Comparison of ENCODE assay signal across 15 cellular contexts in the genomic region with DNA sequence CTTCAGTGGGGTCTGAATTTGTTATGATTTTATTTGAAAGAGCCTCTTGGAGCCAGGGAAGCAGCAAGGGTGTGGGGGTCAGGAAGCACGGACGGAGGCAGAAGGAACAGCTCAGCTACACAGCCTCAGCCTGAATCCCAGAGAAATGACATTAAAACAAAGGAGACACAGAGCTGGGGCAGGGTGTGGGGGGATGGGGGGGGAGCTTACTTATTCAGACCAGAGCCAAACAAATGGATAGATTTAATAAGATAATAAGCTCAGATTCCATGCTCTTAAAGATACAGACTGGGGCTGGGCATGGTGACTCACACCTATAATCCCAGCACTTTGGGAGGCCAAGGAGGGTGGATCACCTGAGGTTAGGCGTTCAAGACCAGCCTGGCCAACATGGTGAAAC.
"Had no signal": no experiment of that assay in that cellular context is flagged by ENCODE, and none has a peak within 500 bp of the region (broad histone marks: within the 10 kb centered on the region; RNA-seq: fewer than 3 reads in every experiment).

No MANE protein-coding gene starts in this region.

- DNase-seq: cortex of kidney; dorsolateral prefrontal cortex; effector CD8-positive, alpha-beta T cell; hypothalamus; mammary epithelial cell; naive thymus-derived CD4-positive, alpha-beta T cell; ovary; small intestine; stimulated activated CD4-positive, alpha-beta T cell treated with anti-CD3 and anti-CD28 coated beads, Interleukin-12 subunit alpha, Interleukin-12 subunit beta, amount 100 ng/mL, for 4 hours; stimulated activated naive CD4-positive, alpha-beta T cell; stomach; substantia nigra; trophoblast cell had no signal

- H3K27ac ChIP-seq: dorsolateral prefrontal cortex, heart left ventricle, ovary, stomach, thoracic aorta had no signal

- H3K4me3 ChIP-seq: dorsolateral prefrontal cortex, heart left ventricle, ovary, stomach, thoracic aorta had no signal

- H3K27me3 ChIP-seq: heart left ventricle, ovary, stomach had no signal

- H3K36me3 ChIP-seq: heart left ventricle, ovary, stomach, thoracic aorta had no signal

- H3K9me3 ChIP-seq: heart left ventricle, ovary, stomach, thoracic aorta had no signal
